In the genomic region with DNA sequence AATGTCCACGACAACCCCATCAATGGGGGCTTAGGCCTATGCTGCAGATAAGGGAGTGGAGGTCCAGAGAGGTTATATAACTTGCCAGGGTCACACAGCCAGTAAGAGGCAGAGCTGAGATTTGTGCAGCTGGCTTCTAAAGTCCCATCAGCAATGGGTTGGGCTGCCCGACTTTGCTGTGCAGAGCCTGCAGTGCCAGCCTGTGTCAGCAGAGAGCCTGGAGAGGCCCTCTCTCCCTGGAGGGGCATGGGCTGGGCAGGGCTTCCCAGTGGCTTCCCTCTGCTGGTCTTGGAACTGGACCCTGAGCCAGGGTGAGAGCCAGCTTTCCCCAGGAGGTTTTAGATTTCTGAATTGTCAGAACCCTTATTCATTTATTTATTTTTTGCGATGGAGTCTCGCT, we compare ENCODE assay signal across 13 cellular contexts.
"Had no signal": no experiment of that assay in that cellular context is flagged by ENCODE, and none has a peak within 500 bp of the region (broad histone marks: within the 10 kb centered on the region; RNA-seq: fewer than 3 reads in every experiment).

No MANE protein-coding gene starts in this region.

- DNase-seq: effector CD4-positive, alpha-beta T cell; endodermal cell; erythroblast; naive thymus-derived CD4-positive, alpha-beta T cell; nephron progenitor cell; right cardiac atrium; stimulated activated CD4-positive, alpha-beta T cell treated with anti-CD3 and anti-CD28 coated beads, Interleukin-2, amount 100 ng/mL, for 48 hours; stimulated activated naive CD4-positive, alpha-beta T cell treated with Interleukin-2 at 50 U/mL for 16 hours; trophoblast cell had no signal

- H3K4me3 ChIP-seq: coronary artery, hepatocyte, smooth muscle cell had no signal

- H3K4me2 ChIP-seq: hepatocyte, smooth muscle cell had no signal

- H3K4me1 ChIP-seq: foreskin keratinocyte had no signal

- H2AFZ ChIP-seq: hepatocyte had no signal

- H3K27ac ChIP-seq: coronary artery, foreskin keratinocyte, hepatocyte had no signal

- H3K79me2 ChIP-seq: hepatocyte had no signal
